In the genomic region with DNA sequence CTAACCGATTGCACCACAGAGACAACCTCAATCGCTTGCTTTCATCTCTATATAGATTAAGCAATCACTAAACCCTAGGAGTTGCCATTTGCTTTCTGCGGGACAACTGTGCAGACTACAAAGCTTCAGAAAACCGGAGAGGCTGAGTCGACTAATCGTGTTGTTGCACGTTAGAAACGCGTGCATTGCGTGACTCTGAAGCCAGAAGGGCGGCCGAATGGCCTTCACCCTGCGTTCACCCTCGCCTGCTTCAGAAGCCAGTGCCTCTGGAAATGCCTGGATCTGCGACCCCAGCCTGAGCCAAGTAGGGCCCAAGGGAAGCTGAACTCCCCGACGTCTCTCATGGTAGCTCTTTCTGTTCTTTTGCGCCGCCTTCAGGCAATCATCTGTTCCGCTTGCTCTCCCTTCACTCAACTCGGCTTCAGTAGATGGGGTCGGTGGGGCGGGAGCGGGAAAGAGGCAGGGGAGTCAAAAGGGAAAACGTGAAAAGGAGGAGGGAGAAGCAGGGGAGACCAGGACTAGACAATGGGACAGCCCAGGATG, we compare ENCODE assay signal across 4 cellular contexts. TPM values are rescaled to one million over a fixed set of nuclear protein-coding genes. Genes with fewer than 3 reads are reported as not detected.
"Had no signal": no experiment of that assay in that cellular context is flagged by ENCODE, and none has a peak within 500 bp of the region (broad histone marks: within the 10 kb centered on the region; RNA-seq: fewer than 3 reads in every experiment).

No MANE protein-coding gene starts in this region.

RNA-seq across cellular contexts. Expression of a gene that starts 18.4 kb away (rescaled TPM):
- polyA plus RNA-seq: adrenal gland; naive thymus-derived CD4-positive, alpha-beta T cell; small intestine; stomach had no signal
